Comparison of ENCODE assay signal across 8 cellular contexts in genomic region chr11:72589802-72590761, GRCh38.
DNase-seq lines count a peak whose midpoint lies in the region; ATAC-seq and TF ChIP-seq lines count a peak whose summit lies in the region.

No MANE protein-coding gene starts in this region.

- no peaks in the 10 kb centered on the region for H3K9me3 Mint-ChIP-seq in activated CD4-positive, alpha-beta T cell treated with anti-CD3 and anti-CD28 coated beads, Interleukin-2, amount 10 ng/mL, durations not matched to agents 24 days and 14 days
- H3K9me3 Mint-ChIP-seq in endothelial cell (ENCODE audit: unreplicated experiment) = no peaks in the 10 kb centered on the region

- H3K9me2 ChIP-seq in neural cell (ENCODE audit: insufficient read depth, low read length) = no peaks in the 10 kb centered on the region

- H3F3A ChIP-seq in neural cell (ENCODE audit: insufficient read depth, low read length, poor library complexity, severe bottlenecking) = no peaks in the 10 kb centered on the region

- no peaks in the 10 kb centered on the region for H4K20me1 ChIP-seq in neural cell (ENCODE audit: insufficient read depth)

- no peak overlapping the region for H2AFZ ChIP-seq in neural cell (ENCODE audit: low read depth, low read length)

- TF ChIP-seq RAD21 in neural cell (conservative IDR thresholded peaks at IDR 0.05) = peak; percentile 44

- no peaks in the 10 kb centered on the region for H3K36me3 Mint-ChIP-seq in activated CD4-positive, alpha-beta T cell treated with anti-CD3 and anti-CD28 coated beads, Interleukin-2, amount 10 ng/mL, durations not matched to agents 24 days and 14 days (ENCODE audit: low read depth)
- H3K36me3 Mint-ChIP-seq in endothelial cell (ENCODE audit: low read depth, unreplicated experiment) = peaks cover 27% of the 10 kb centered on the region

- H3K27me3 ChIP-seq in HUES48 (ENCODE audit: control insufficient read depth, insufficient read depth, low read length) (peaks cover 89% of the 10 kb centered on the region), neural cell (ENCODE audit: insufficient read depth, low read depth, low read length) (peaks cover 43% of the 10 kb centered on the region)

- H3K4me1 Mint-ChIP-seq in activated CD4-positive, alpha-beta T cell treated with anti-CD3 and anti-CD28 coated beads, Interleukin-2, amount 10 ng/mL, durations not matched to agents 24 days and 14 days = peaks cover 33% of the 10 kb centered on the region
- H3K4me1 Mint-ChIP-seq in endothelial cell (ENCODE audit: unreplicated experiment) = peaks cover 11% of the 10 kb centered on the region

- H3K27ac Mint-ChIP-seq in activated CD4-positive, alpha-beta T cell treated with anti-CD3 and anti-CD28 coated beads, Interleukin-2, amount 10 ng/mL, durations not matched to agents 24 days and 14 days = peak overlapping the region; percentile 15
- no peak overlapping the region for H3K27ac Mint-ChIP-seq in endothelial cell (ENCODE audit: unreplicated experiment)

- peaks cover 68% of the 10 kb centered on the region for H3K27me3 Mint-ChIP-seq in activated CD4-positive, alpha-beta T cell treated with anti-CD3 and anti-CD28 coated beads, Interleukin-2, amount 10 ng/mL, durations not matched to agents 24 days and 14 days
- peaks cover 23% of the 10 kb centered on the region for H3K27me3 Mint-ChIP-seq in endothelial cell (ENCODE audit: unreplicated experiment)

- H3K4me1 ChIP-seq in HUES48 (ENCODE audit: control insufficient read depth, insufficient read depth, low read length) = peaks cover 21% of the 10 kb centered on the region

- DNase-seq in AG09309 (ENCODE audit: low read depth) (no peak), endothelial cell (ENCODE audit: low spot score) (peak; percentile 77), NCI-H187 (lab: John Stamatoyannopoulos, UW) (no peak), NCI-H2029 (lab: John Stamatoyannopoulos, UW) (no peak)
- peak; percentile 82 for DNase-seq in activated CD4-positive, alpha-beta T cell treated with anti-CD3 and anti-CD28 coated beads, Interleukin-2, amount 10 ng/mL, durations not matched to agents 24 days and 14 days

- H3K4me3 ChIP-seq in AG09309 (ENCODE audit: control insufficient read depth, low read depth, low read length) (no peak overlapping the region), HUES48 (ENCODE audit: low read depth, low read length) (peak overlapping the region; percentile 60), neural cell (ENCODE audit: low read length) (peak overlapping the region; percentile 48)

- H3K36me3 ChIP-seq in HUES48 (ENCODE audit: control insufficient read depth, insufficient read depth, low read length) = no peaks in the 10 kb centered on the region
- no peaks in the 10 kb centered on the region for H3K36me3 ChIP-seq in neural cell (ENCODE audit: insufficient read depth, low read length)

- H3K27ac ChIP-seq in HUES48 (ENCODE audit: low read depth, low read length) (no peak overlapping the region), neural cell (ENCODE audit: low read length) (no peak overlapping the region)

- no peak overlapping the region for H3K4me2 ChIP-seq in neural cell (ENCODE audit: low read length)

- no peaks in the 10 kb centered on the region for H3K79me2 ChIP-seq in neural cell (replicated peaks; ENCODE audit: insufficient read depth, low read length)

- no peak overlapping the region for H3K9ac ChIP-seq in HUES48 (ENCODE audit: low read depth, low read length)
- no peak overlapping the region for H3K9ac ChIP-seq in neural cell (ENCODE audit: low read length)

- H3K4me3 Mint-ChIP-seq in activated CD4-positive, alpha-beta T cell treated with anti-CD3 and anti-CD28 coated beads, Interleukin-2, amount 10 ng/mL, durations not matched to agents 24 days and 14 days = peak overlapping the region; percentile 80
- H3K4me3 Mint-ChIP-seq in endothelial cell (ENCODE audit: unreplicated experiment) = peak overlapping the region; percentile 37

- TF ChIP-seq EP300 in neural cell (conservative IDR thresholded peaks at IDR 0.05; ENCODE audit: poor library complexity, severe bottlenecking) = no peak

- ATAC-seq in HG02571 (IDR thresholded peaks at IDR 0.05; ENCODE audit: unreplicated experiment) = no peak

- H3K9me3 ChIP-seq in HUES48 (ENCODE audit: control insufficient read depth, insufficient read depth, low read length) = no peaks in the 10 kb centered on the region
- no peaks in the 10 kb centered on the region for H3K9me3 ChIP-seq in neural cell (ENCODE audit: low read length)

- TF ChIP-seq CTCF in AG09309 (IDR thresholded peaks at IDR 0.05; ENCODE audit: control insufficient read depth, insufficient read depth, low read depth, low read length, missing control alignments) (peak; percentile 54), endothelial cell (IDR thresholded peaks at IDR 0.05; ENCODE audit: unreplicated experiment) (peak; percentile 74), neural cell (IDR thresholded peaks at IDR 0.05; ENCODE audit: poor library complexity, severe bottlenecking) (peak; percentile 59)

- intact Hi-C loops in activated CD4-positive, alpha-beta T cell treated with anti-CD3 and anti-CD28 coated beads, Interleukin-2, amount 10 ng/mL, durations not matched to agents 24 days and 14 days (cut with micrococcal nuclease) = loop anchor here (1.0 kb wide), 1 partner anchor 93 kb away; no protein-coding TSS in a partner anchor

TF ChIP-seq in neural cell, 6 proteins besides CTCF, POLR2A, EP300 and RAD21:
- TF ChIP-seq EZH2 (IDR thresholded peaks at IDR 0.05; ENCODE audit: borderline replicate concordance, insufficient read depth, low read length, poor library complexity, severe bottlenecking) (peak; percentile 22), TAF1 (IDR thresholded peaks at IDR 0.05; ENCODE audit: low read depth) (no peak), SMC3 (conservative IDR thresholded peaks at IDR 0.05; ENCODE audit: poor library complexity) (peak; percentile 49)
TF ChIP-seq in neural cell: peak in this region for 2.

Comparison
In these comparisons a context has a peak if more than half of its experiments do, and no peak if none do; other contexts are left out.
1. DNase-seq: peak in activated CD4-positive, alpha-beta T cell treated with anti-CD3 and anti-CD28 coated beads, Interleukin-2, amount 10 ng/mL, durations not matched to agents 24 days and 14 days (single experiment) and endothelial cell (single experiment); none in AG09309 (single experiment), NCI-H187 (0 of 2) and NCI-H2029 (single experiment).
2. Peak in every context shown above with its lines, with median percentiles within 50 percentile points of each other: CTCF ChIP-seq.